Comparison of ENCODE assay signal across 3 cellular contexts in the genomic region with DNA sequence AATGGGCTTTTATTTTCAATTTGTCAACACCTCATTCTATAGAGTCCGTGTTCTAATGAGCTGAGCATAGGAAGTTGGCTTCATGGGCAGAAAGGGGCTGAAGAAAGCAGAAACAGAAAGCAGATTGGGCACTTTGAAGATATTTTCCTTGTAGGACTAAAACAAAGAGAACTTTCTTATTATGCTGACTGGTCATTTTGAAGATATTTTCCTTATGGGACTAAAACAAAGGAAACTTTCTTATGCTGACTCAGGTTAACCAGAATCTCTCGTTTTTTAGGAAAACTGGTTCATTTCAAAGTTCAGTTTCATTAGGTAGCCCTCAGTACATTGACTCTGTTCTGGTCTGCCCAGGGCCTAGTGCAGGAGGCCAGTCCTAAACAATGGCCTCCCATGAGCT.
TF ChIP-seq lines count a peak whose summit lies in the region.

No MANE protein-coding gene starts in this region.

TF ChIP-seq in HepG2, 621 proteins besides CTCF, POLR2A, EP300 and RAD21:
- peak; percentile 97 to 98 for TF ChIP-seq MAFK (conservative IDR thresholded peaks at IDR 0.05 in 1 of 2, IDR thresholded peaks at IDR 0.05 in 1 of 2; ENCODE audit: low read length in 2 of 2)
- TF ChIP-seq ZNF740 (CRISPR knock-in tag; IDR thresholded peaks at IDR 0.05): no peak
- no peak for TF ChIP-seq ZNF563 (CRISPR knock-in tag; IDR thresholded peaks at IDR 0.05)
- no peak for TF ChIP-seq ZFP36 (IDR thresholded peaks at IDR 0.05; ENCODE audit: borderline replicate concordance, low read depth, low read length, partially characterized antibody)
- TF ChIP-seq MAFF (IDR thresholded peaks at IDR 0.05; ENCODE audit: low read depth, low read length): peak; percentile 99
- no peak for TF ChIP-seq HBP1 (CRISPR knock-in tag; IDR thresholded peaks at IDR 0.05; ENCODE audit: low read depth)

TF ChIP-seq in IMR-90, 13 proteins besides CTCF, POLR2A, EP300 and RAD21:
- TF ChIP-seq, protein P1, sequence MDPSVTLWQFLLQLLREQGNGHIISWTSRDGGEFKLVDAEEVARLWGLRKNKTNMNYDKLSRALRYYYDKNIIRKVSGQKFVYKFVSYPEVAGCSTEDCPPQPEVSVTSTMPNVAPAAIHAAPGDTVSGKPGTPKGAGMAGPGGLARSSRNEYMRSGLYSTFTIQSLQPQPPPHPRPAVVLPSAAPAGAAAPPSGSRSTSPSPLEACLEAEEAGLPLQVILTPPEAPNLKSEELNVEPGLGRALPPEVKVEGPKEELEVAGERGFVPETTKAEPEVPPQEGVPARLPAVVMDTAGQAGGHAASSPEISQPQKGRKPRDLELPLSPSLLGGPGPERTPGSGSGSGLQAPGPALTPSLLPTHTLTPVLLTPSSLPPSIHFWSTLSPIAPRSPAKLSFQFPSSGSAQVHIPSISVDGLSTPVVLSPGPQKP (IDR thresholded peaks at IDR 0.05; ENCODE audit: borderline replicate concordance, low read depth, low read length): no peak
- TF ChIP-seq MAFK (IDR thresholded peaks at IDR 0.05; ENCODE audit: low read depth, low read length) (peak; percentile 89), RFX5 (IDR thresholded peaks at IDR 0.05; ENCODE audit: low read depth, low read length) (no peak), NFE2L2 (IDR thresholded peaks at IDR 0.05; ENCODE audit: low read depth, low read length) (no peak), MXI1 (IDR thresholded peaks at IDR 0.05; ENCODE audit: borderline replicate concordance, low read depth, low read length) (no peak), CHD1 (IDR thresholded peaks at IDR 0.05; ENCODE audit: low read depth, low read length) (no peak)
TF ChIP-seq in IMR-90: peak in this region for 1.

TF ChIP-seq in H1, 55 proteins besides CTCF, POLR2A, EP300 and RAD21:
- TF ChIP-seq MAFK (IDR thresholded peaks at IDR 0.05; ENCODE audit: low read depth, low read length): peak; percentile 33; the same call in 1 of the 2 replicates
- no peak for TF ChIP-seq GABPA (IDR thresholded peaks at IDR 0.05; ENCODE audit: borderline replicate concordance, insufficient read depth, low read length)
